1 cellular context compared by ENCODE assay signal in genomic region chr1:241519308-241520079, GRCh38.
TF ChIP-seq lines count a peak whose summit lies in the region.

TSS of gene FH (minus strand) at chr1:241519755. CDS start at chr1:241519722, 33 bp downstream.

TF ChIP-seq in K562, 482 proteins besides CTCF, POLR2A, EP300 and RAD21 (continued from another document and continues in another):
- TF ChIP-seq ZNF140 (CRISPR knock-in tag; IDR thresholded peaks at IDR 0.05) (no peak), REST (CRISPR knock-in tag; IDR thresholded peaks at IDR 0.05; ENCODE audit: low read depth) (0 out of 2 replicates have a peak, but pooled peaks have one; percentile 40), ZNF143 (CRISPR knock-in tag; IDR thresholded peaks at IDR 0.05) (peak; percentile 72), USF1 (CRISPR knock-in tag; IDR thresholded peaks at IDR 0.05) (no peak), EHMT2 (IDR thresholded peaks at IDR 0.05) (peak; percentile 70; the same call in 1 of the 2 replicates), ZFP1 (CRISPR knock-in tag; IDR thresholded peaks at IDR 0.05) (no peak), SMARCE1 (IDR thresholded peaks at IDR 0.05) (no peak), CREBBP (IDR thresholded peaks at IDR 0.05; ENCODE audit: low read depth, low read length) (no peak), MEF2A (IDR thresholded peaks at IDR 0.05; ENCODE audit: control insufficient read depth, low read depth, low read length) (peak; percentile 75; the same call in 1 of the 2 replicates), PBX2 (CRISPR knock-in tag; IDR thresholded peaks at IDR 0.05; ENCODE audit: low read depth) (no peak), PBX2 (tag; conservative IDR thresholded peaks at IDR 0.05; ENCODE audit: low read depth) (peak; percentile 62), CEBPZ (IDR thresholded peaks at IDR 0.05; ENCODE audit: borderline replicate concordance, low read depth, low read length) (peak; percentile 69; the same call in 1 of the 2 replicates), POLR2B (IDR thresholded peaks at IDR 0.05; ENCODE audit: low read depth, partially characterized antibody) (peak; percentile 84), LCOR (CRISPR knock-in tag; IDR thresholded peaks at IDR 0.05) (0 out of 2 replicates have a peak, but pooled peaks have one; percentile 64), SNAPC5 (CRISPR knock-in tag; IDR thresholded peaks at IDR 0.05) (no peak), FIP1L1 (IDR thresholded peaks at IDR 0.05; ENCODE audit: low read depth, low read length, poor library complexity, severe bottlenecking) (peak; percentile 84), ZNF121 (CRISPR knock-in tag; conservative IDR thresholded peaks at IDR 0.05) (no peak), SP2 (IDR thresholded peaks at IDR 0.05; ENCODE audit: extremely low read depth, low read depth, low read length, poor library complexity, severe bottlenecking) (no peak), LEF1 (IDR thresholded peaks at IDR 0.05) (no peak), ZBTB8A (IDR thresholded peaks at IDR 0.05; ENCODE audit: partially characterized antibody) (no peak), ZKSCAN8 (CRISPR knock-in tag; IDR thresholded peaks at IDR 0.05) (no peak), KLF6 (CRISPR knock-in tag; IDR thresholded peaks at IDR 0.05; ENCODE audit: borderline replicate concordance) (no peak), SMAD3 (CRISPR knock-in tag; conservative IDR thresholded peaks at IDR 0.05) (no peak; the same call in 1 of the 2 replicates), JUNB (CRISPR knock-in tag; conservative IDR thresholded peaks at IDR 0.05) (no peak), NFYB (IDR thresholded peaks at IDR 0.05; ENCODE audit: extremely low read depth, insufficient read length) (peak; percentile 91), SMAD2 (IDR thresholded peaks at IDR 0.05; ENCODE audit: low read depth, low read length) (no peak), SREBF2 (CRISPR knock-in tag; IDR thresholded peaks at IDR 0.05) (no peak), TFAP4 (CRISPR knock-in tag; IDR thresholded peaks at IDR 0.05; ENCODE audit: borderline replicate concordance) (peak; percentile 74; the same call in 1 of the 2 replicates), E2F8 (IDR thresholded peaks at IDR 0.05; ENCODE audit: low read depth, partially characterized antibody) (no peak), MBD1 (CRISPR knock-in tag; IDR thresholded peaks at IDR 0.05) (no peak), CGGBP1 (CRISPR knock-in tag; IDR thresholded peaks at IDR 0.05) (no peak), ZNF24 (IDR thresholded peaks at IDR 0.05) (0 out of 2 replicates have a peak, but pooled peaks have one; percentile 25), ZNF79 (CRISPR knock-in tag; IDR thresholded peaks at IDR 0.05; ENCODE audit: low read depth) (no peak), NEUROD1 (IDR thresholded peaks at IDR 0.05; ENCODE audit: borderline replicate concordance, low read depth, low read length, partially characterized antibody) (peak; percentile 71), NR2C1 (IDR thresholded peaks at IDR 0.05) (no peak), NR2C1 (tag; IDR thresholded peaks at IDR 0.05) (no peak), C11orf30 (IDR thresholded peaks at IDR 0.05; ENCODE audit: low read depth) (no peak; the same call in 1 of the 2 replicates), E2F5 (CRISPR knock-in tag; IDR thresholded peaks at IDR 0.05) (no peak), ATF4 (CRISPR knock-in tag; IDR thresholded peaks at IDR 0.05) (no peak), ZNF76 (CRISPR knock-in tag; IDR thresholded peaks at IDR 0.05; ENCODE audit: borderline replicate concordance) (0 out of 2 replicates have a peak, but pooled peaks have one; percentile 42), MYBL2 (IDR thresholded peaks at IDR 0.05; ENCODE audit: low read depth) (no peak), MYBL2 (CRISPR knock-in tag; IDR thresholded peaks at IDR 0.05; ENCODE audit: borderline replicate concordance) (no peak), NUFIP1 (IDR thresholded peaks at IDR 0.05; ENCODE audit: partially characterized antibody) (no peak), NFE2 (IDR thresholded peaks at IDR 0.05; ENCODE audit: low read depth) (no peak), PML (IDR thresholded peaks at IDR 0.05; ENCODE audit: low read length) (peak; percentile 83; the same call in 1 of the 2 replicates), ZBTB7A (IDR thresholded peaks at IDR 0.05; ENCODE audit: borderline replicate concordance, control insufficient read depth, low read depth, low read length) (peak; percentile 28; the same call in 1 of the 2 replicates), FOXM1 (IDR thresholded peaks at IDR 0.05; ENCODE audit: low read depth) (peak; percentile 62; the same call in 1 of the 2 replicates), FOXM1 (CRISPR knock-in tag; IDR thresholded peaks at IDR 0.05; ENCODE audit: low read depth) (no peak), TAF7 (tag; IDR thresholded peaks at IDR 0.05) (peak; percentile 66; the same call in 1 of the 2 replicates)
